ENCODE assay signal across 31 cellular contexts in the genomic region with DNA sequence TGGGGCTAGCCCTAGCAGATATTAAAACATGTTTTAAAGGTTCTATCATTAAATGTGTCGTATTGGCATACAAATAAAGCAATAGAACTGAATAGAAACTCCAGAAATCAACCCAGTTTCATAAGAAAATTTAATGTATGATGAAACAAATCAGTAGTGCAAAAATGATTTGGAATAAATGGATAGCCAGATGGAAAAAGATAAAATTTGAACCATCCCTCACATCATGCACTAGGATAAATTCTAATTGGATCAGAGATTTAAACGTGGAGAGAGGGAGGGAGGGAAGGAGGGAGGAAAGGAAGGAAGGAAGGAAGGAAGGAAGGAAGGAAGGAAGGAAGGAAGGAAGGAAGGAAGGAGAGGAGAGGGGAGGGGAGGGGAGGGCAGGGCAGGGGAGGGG.
"Had no signal": no experiment of that assay in that cellular context is flagged by ENCODE, and none has a peak within 500 bp of the region (broad histone marks: within the 10 kb centered on the region; RNA-seq: fewer than 3 reads in every experiment).

No MANE protein-coding gene starts in this region.

- H3K27ac ChIP-seq: adrenal gland, ascending aorta, body of pancreas, brain microvascular endothelial cell, breast epithelium, cardiac muscle cell had no signal

- H3K9me3 ChIP-seq: adrenal gland, ascending aorta, body of pancreas, breast epithelium had no signal

- ATAC-seq: activated naive CD4-positive, alpha-beta T cell treated with anti-CD3 and anti-CD28 coated beads, Interleukin-2, amount 50 U/mL, for 72 hours; activated naive CD8-positive, alpha-beta T cell treated with anti-CD3 and anti-CD28 coated beads, Interleukin-2, amount 50 U/mL, for 24 hours; activated T-cell treated with anti-CD3 and anti-CD28 coated beads, Interleukin-2, amount 50 U/mL, for 4 hours; activated T-cell treated with anti-CD3 and anti-CD28 coated beads, Interleukin-2, amount 50 U/mL, for 72 hours; activated T-helper 17 cell treated with anti-CD3 and anti-CD28 coated beads, Interleukin-2, amount 50 U/mL, for 72 hours; body of pancreas had no signal

- H3K36me3 ChIP-seq: adrenal gland, ascending aorta, brain microvascular endothelial cell, breast epithelium, cardiac muscle cell had no signal

- H3K27me3 ChIP-seq: adrenal gland, ascending aorta, body of pancreas, brain microvascular endothelial cell, breast epithelium, cardiac muscle cell had no signal

- H3K4me3 ChIP-seq: adrenal gland, ascending aorta, body of pancreas, breast epithelium, cardiac muscle cell had no signal

- H3K4me1 ChIP-seq: adrenal gland, ascending aorta, body of pancreas, breast epithelium had no signal

- DNase-seq: activated effector memory CD4-positive, alpha-beta T cell treated with anti-CD3 and anti-CD28 coated beads, Interleukin-2, amount 50 U/mL, for 16 hours; activated effector memory CD4-positive, alpha-beta T cell treated with Interleukin-2 at 50 U/mL for 16 hours; activated gamma-delta T cell; activated gamma-delta T cell treated with Interleukin-2 at 50 U/mL for 16 hours; activated naive CD4-positive, alpha-beta T cell; activated naive CD4-positive, alpha-beta T cell treated with anti-CD3 and anti-CD28 coated beads for 36 hours; activated naive CD4-positive, alpha-beta T cell treated with anti-CD3 and anti-CD28 coated beads, Interleukin-2, amount 10 ng/mL, durations not matched to agents 7 days and 5 days; activated naive CD4-positive, alpha-beta T cell treated with anti-CD3 and anti-CD28 coated beads, Interleukin-2, amount 50 U/mL, for 16 hours; activated naive CD4-positive, alpha-beta T cell treated with Interleukin-2 at 50 U/mL for 16 hours; activated naive CD8-positive, alpha-beta T cell treated with anti-CD3 and anti-CD28 coated beads for 36 hours; activated naive CD8-positive, alpha-beta T cell treated with anti-CD3 and anti-CD28 coated beads, Interleukin-2, amount 10 ng/mL, durations not matched to agents 7 days and 5 days; activated naive CD8-positive, alpha-beta T cell treated with anti-CD3 and anti-CD28 coated beads, Interleukin-2, amount 50 U/mL, for 24 hours; activated T-cell treated with anti-CD3 and anti-CD28 coated beads, Interleukin-2, amount 50 U/mL, for 24 hours; activated T-cell treated with anti-CD3 and anti-CD28 coated beads, Interleukin-2, amount 50 U/mL, for 4 hours; activated T-cell treated with anti-CD3 and anti-CD28 coated beads, Interleukin-2, amount 50 U/mL, for 48 hours; activated T-cell treated with anti-CD3 and anti-CD28 coated beads, Interleukin-2, amount 50 U/mL, for 72 hours; adrenal gland; amniotic stem cell; amygdala; anterior cingulate cortex; aorta; body of pancreas; brain microvascular endothelial cell; caudate nucleus; central memory CD4-positive, alpha-beta T cell; cerebellar nuclear complex had no signal
